1 cellular context compared by ENCODE assay signal in genomic region chr15:70101459-70102113, GRCh38.
TF ChIP-seq lines count a peak whose summit lies in the region.

No MANE protein-coding gene starts in this region.

TF ChIP-seq in HepG2, 621 proteins besides CTCF, POLR2A, EP300 and RAD21 (continued from another document):
- no peak for TF ChIP-seq CSRNP1 (CRISPR knock-in tag; IDR thresholded peaks at IDR 0.05)
- TF ChIP-seq HMG20B (CRISPR knock-in tag; conservative IDR thresholded peaks at IDR 0.05) = no peak
- no peak for TF ChIP-seq RBM22 (optimal IDR thresholded peaks at IDR 0.05; ENCODE audit: low read length)
- TF ChIP-seq MBNL3 (CRISPR knock-in tag; conservative IDR thresholded peaks at IDR 0.05) = no peak
- TF ChIP-seq MBD4 (IDR thresholded peaks at IDR 0.05; ENCODE audit: borderline replicate concordance, low read length) = no peak
- no peak for TF ChIP-seq ZNF670 (CRISPR knock-in tag; IDR thresholded peaks at IDR 0.05; ENCODE audit: borderline replicate concordance)
- no peak for TF ChIP-seq ZNF30 (CRISPR knock-in tag; IDR thresholded peaks at IDR 0.05)
- TF ChIP-seq ZBTB44 (CRISPR knock-in tag; IDR thresholded peaks at IDR 0.05) = no peak
- no peak for TF ChIP-seq RFX5 (IDR thresholded peaks at IDR 0.05; ENCODE audit: low read depth, low read length)
- no peak for TF ChIP-seq ZNF501 (CRISPR knock-in tag; IDR thresholded peaks at IDR 0.05)
- TF ChIP-seq TIGD3 (CRISPR knock-in tag; IDR thresholded peaks at IDR 0.05; ENCODE audit: borderline replicate concordance) = no peak
- peak; percentile 40 for TF ChIP-seq NCOA2 (CRISPR knock-in tag; IDR thresholded peaks at IDR 0.05)
- TF ChIP-seq ZNF639 (CRISPR knock-in tag; conservative IDR thresholded peaks at IDR 0.05) = no peak
- TF ChIP-seq U2AF1 (optimal IDR thresholded peaks at IDR 0.05; ENCODE audit: low read depth, low read length) = no peak
- no peak for TF ChIP-seq GMEB2 (CRISPR knock-in tag; IDR thresholded peaks at IDR 0.05; ENCODE audit: low read depth)
- TF ChIP-seq SKIL (CRISPR knock-in tag; IDR thresholded peaks at IDR 0.05; ENCODE audit: borderline replicate concordance) = no peak
- TF ChIP-seq ZSCAN20 (CRISPR knock-in tag; IDR thresholded peaks at IDR 0.05; ENCODE audit: borderline replicate concordance) = no peak
- no peak for TF ChIP-seq ZBTB20 (CRISPR knock-in tag; IDR thresholded peaks at IDR 0.05; ENCODE audit: borderline replicate concordance, low read depth)
- no peak for TF ChIP-seq SIN3B (IDR thresholded peaks at IDR 0.05; ENCODE audit: low read length)
- peak; percentile 55 for TF ChIP-seq NFYC (CRISPR knock-in tag; IDR thresholded peaks at IDR 0.05)
- no peak for TF ChIP-seq ZBTB7B (CRISPR knock-in tag; IDR thresholded peaks at IDR 0.05)
- no peak for TF ChIP-seq GABPB1 (CRISPR knock-in tag; IDR thresholded peaks at IDR 0.05)
- no peak for TF ChIP-seq ZNF772 (CRISPR knock-in tag; IDR thresholded peaks at IDR 0.05)
- TF ChIP-seq CBFB (CRISPR knock-in tag; IDR thresholded peaks at IDR 0.05) = no peak
- no peak for TF ChIP-seq ZNF276 (CRISPR knock-in tag; IDR thresholded peaks at IDR 0.05; ENCODE audit: low read depth)
- no peak for TF ChIP-seq U2AF2 (IDR thresholded peaks at IDR 0.05; ENCODE audit: low read depth, low read length)
- no peak for TF ChIP-seq ZNF776 (CRISPR knock-in tag; IDR thresholded peaks at IDR 0.05)
- no peak for TF ChIP-seq PRDM4 (CRISPR knock-in tag; IDR thresholded peaks at IDR 0.05; ENCODE audit: borderline replicate concordance)
- TF ChIP-seq ATF4 (CRISPR knock-in tag; IDR thresholded peaks at IDR 0.05) = no peak
- peak; percentile 99 for TF ChIP-seq PRDM15 (CRISPR knock-in tag; IDR thresholded peaks at IDR 0.05)
- TF ChIP-seq ZNF550 (CRISPR knock-in tag; IDR thresholded peaks at IDR 0.05; ENCODE audit: borderline replicate concordance) = no peak
- peak; percentile 49; the same call in 1 of the 2 replicates for TF ChIP-seq SAP130 (CRISPR knock-in tag; IDR thresholded peaks at IDR 0.05; ENCODE audit: low read depth)
- TF ChIP-seq NFYB (CRISPR knock-in tag; IDR thresholded peaks at IDR 0.05) = peak; percentile 46
- TF ChIP-seq ZNF605 (CRISPR knock-in tag; IDR thresholded peaks at IDR 0.05) = no peak
- no peak for TF ChIP-seq RBFOX2 (IDR thresholded peaks at IDR 0.05; ENCODE audit: low read depth, low read length)
- no peak for TF ChIP-seq ZNF296 (CRISPR knock-in tag; conservative IDR thresholded peaks at IDR 0.05)
- no peak for TF ChIP-seq SIN3A (IDR thresholded peaks at IDR 0.05; ENCODE audit: borderline replicate concordance, low read depth, low read length)
- TF ChIP-seq NFKBIZ (CRISPR knock-in tag; IDR thresholded peaks at IDR 0.05) = no peak
- no peak for TF ChIP-seq ZNF350 (CRISPR knock-in tag; IDR thresholded peaks at IDR 0.05; ENCODE audit: borderline replicate concordance, low read depth)
- TF ChIP-seq ZNF75D (CRISPR knock-in tag; IDR thresholded peaks at IDR 0.05; ENCODE audit: borderline replicate concordance) = no peak
- TF ChIP-seq NCOA5 (CRISPR knock-in tag; IDR thresholded peaks at IDR 0.05) = no peak
- 0 out of 2 replicates have a peak, but pooled peaks have one; percentile 4 for TF ChIP-seq TCF7 (IDR thresholded peaks at IDR 0.05; ENCODE audit: low read depth)
- TF ChIP-seq PCBP2 (optimal IDR thresholded peaks at IDR 0.05; ENCODE audit: low read depth, low read length, poor library complexity, severe bottlenecking) = no peak
- TF ChIP-seq ZNF652 (CRISPR knock-in tag; IDR thresholded peaks at IDR 0.05; ENCODE audit: borderline replicate concordance, low read depth) = no peak
- 0 out of 2 replicates have a peak, but pooled peaks have one; percentile 16 for TF ChIP-seq MED1 (CRISPR knock-in tag; IDR thresholded peaks at IDR 0.05)
- no peak for TF ChIP-seq AKAP8 (CRISPR knock-in tag; IDR thresholded peaks at IDR 0.05)
- TF ChIP-seq ZNF256 (CRISPR knock-in tag; conservative IDR thresholded peaks at IDR 0.05) = no peak
- no peak for TF ChIP-seq JUN (CRISPR knock-in tag; IDR thresholded peaks at IDR 0.05)
- TF ChIP-seq CENPT (CRISPR knock-in tag; IDR thresholded peaks at IDR 0.05; ENCODE audit: low read depth) = no peak
